21 cellular contexts compared by ENCODE assay signal in the genomic region with DNA sequence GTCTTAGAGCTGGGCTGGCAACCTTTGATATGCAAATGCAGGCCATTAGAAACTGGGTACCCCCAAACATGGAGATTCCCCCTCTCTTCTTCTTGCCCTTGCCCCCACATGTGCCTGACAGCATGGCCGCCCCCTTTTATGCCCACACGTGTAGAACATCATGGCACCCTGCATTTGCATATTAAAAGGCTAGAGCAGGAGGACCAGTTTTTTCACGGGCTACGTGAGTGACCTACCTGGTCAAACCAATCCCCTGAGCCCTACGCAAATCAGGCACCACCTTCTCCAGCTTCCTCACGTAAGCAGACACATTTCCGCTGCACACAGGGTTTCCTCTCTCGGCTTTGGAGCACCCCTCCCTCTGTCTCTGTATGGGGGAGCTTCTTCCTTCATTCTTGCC.
"Had no signal": no experiment of that assay in that cellular context is flagged by ENCODE, and none has a peak within 500 bp of the region (broad histone marks: within the 10 kb centered on the region; RNA-seq: fewer than 3 reads in every experiment).

No MANE protein-coding gene starts in this region.

- H3K27me3 Mint-ChIP-seq: activated naive CD4-positive, alpha-beta T cell treated with anti-CD3 and anti-CD28 coated beads, Interleukin-2, amount 50 U/mL, for 24 hours had no signal

- H3K4me3 Mint-ChIP-seq: activated naive CD4-positive, alpha-beta T cell treated with anti-CD3 and anti-CD28 coated beads, Interleukin-2, amount 50 U/mL, for 24 hours; T-helper 1 cell treated with Interleukin-12 subunit alpha and Interleukin-12 subunit beta and Interleukin-4 antibody, amounts not matched to agents 30 μg/mL and 1 μg/mL, for 36 hours; WTC11 had no signal

- H3K36me3 Mint-ChIP-seq: activated naive CD4-positive, alpha-beta T cell treated with anti-CD3 and anti-CD28 coated beads, Interleukin-2, amount 50 U/mL, for 24 hours; WTC11 had no signal

- H3K27ac Mint-ChIP-seq: activated naive CD4-positive, alpha-beta T cell treated with anti-CD3 and anti-CD28 coated beads, Interleukin-2, amount 50 U/mL, for 24 hours; T-helper 1 cell treated with Interleukin-12 subunit alpha and Interleukin-12 subunit beta and Interleukin-4 antibody, amounts not matched to agents 30 μg/mL and 1 μg/mL, for 36 hours; WTC11 had no signal

- H3K9me3 ChIP-seq: breast epithelium had no signal

- H3K36me3 ChIP-seq: breast epithelium had no signal

- H3K27ac ChIP-seq: breast epithelium had no signal

- H3K4me3 ChIP-seq: breast epithelium had no signal

- H3K27me3 ChIP-seq: breast epithelium had no signal

- H3K4me1 ChIP-seq: breast epithelium had no signal

- DNase-seq: activated CD4-positive, alpha-beta T cell treated with anti-CD3 and anti-CD28 coated beads for 48 hours; activated CD4-positive, alpha-beta T cell treated with anti-CD3 and anti-CD28 coated beads, Interleukin-2, amount 50 U/mL, for 4 hours; activated CD4-positive, CD25-positive, alpha-beta regulatory T cell treated with anti-CD3 and anti-CD28 coated beads, Interleukin-2, amount 50 U/mL, for 72 hours; activated T-cell treated with anti-CD3 and anti-CD28 coated beads, Interleukin-2, amount 50 U/mL, for 1 hour; caudate nucleus; KG1; MV-4-11; NCI-H1092 treated with DMSO at 0.1 percent for 48 hours; NCI-H1417 treated with DMSO at 0.1 percent for 48 hours; NCI-H1694 treated with DMSO at 0.1 percent for 48 hours; NCI-H2029 treated with DMSO at 0.1 percent for 48 hours; NCI-H345; NCI-H510A; NCI-H526 treated with DMSO at 0.1 percent for 48 hours; NCI-H82; PC-3; SHP77 treated with DMSO at 0.1 percent for 48 hours had no signal

- ATAC-seq: PC-3, WTC11 had no signal

- H3K9me3 Mint-ChIP-seq: activated naive CD4-positive, alpha-beta T cell treated with anti-CD3 and anti-CD28 coated beads, Interleukin-2, amount 50 U/mL, for 24 hours; T-helper 1 cell treated with Interleukin-12 subunit alpha and Interleukin-12 subunit beta and Interleukin-4 antibody, amounts not matched to agents 30 μg/mL and 1 μg/mL, for 36 hours; WTC11 had no signal
